Comparison of ENCODE assay signal across 21 cellular contexts in the genomic region with DNA sequence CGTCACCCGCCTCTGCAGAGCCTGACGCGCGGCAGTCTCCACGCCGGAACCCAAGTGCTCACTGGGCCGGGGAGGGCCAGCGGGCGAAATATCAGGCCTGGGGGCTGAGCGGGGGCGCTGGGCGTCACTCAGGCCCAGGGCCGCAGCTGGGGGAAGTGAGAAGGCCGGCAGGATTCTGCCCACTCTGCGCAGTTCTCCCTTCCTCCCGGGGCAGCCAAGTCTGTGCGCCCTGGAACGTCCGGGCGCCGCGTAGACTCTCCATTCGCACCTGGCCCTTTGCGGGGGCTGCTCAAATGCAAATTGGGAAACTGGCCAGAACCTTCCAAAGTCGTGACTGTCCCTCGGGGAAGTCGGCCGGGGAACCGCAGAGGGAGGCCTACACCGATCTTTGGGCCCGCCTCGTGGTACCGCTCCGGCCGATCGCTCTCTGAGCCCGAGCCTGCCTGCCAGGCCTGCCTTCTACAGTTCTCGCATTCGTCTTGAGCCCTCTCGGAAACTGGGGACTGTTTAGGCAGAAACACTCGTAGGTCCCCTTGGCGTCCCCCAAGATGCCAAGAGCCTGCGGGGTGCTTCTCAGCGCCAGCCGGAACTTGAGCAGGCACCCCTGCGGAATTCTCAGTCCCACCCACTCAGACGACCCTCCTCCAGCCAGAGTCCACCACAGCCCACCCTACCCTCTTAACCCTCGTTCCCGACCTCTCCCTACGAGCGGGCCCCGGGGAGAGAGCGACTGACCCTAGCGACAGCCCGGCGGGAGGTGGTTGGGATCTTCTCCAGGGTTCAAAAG. TPM values are rescaled to one million over a fixed set of nuclear protein-coding genes. Genes with fewer than 3 reads are reported as not detected.
DNase-seq lines count a peak whose midpoint lies in the region; ATAC-seq, FAIRE-seq and TF ChIP-seq lines count a peak whose summit lies in the region.
"Had no signal": no experiment of that assay in that cellular context is flagged by ENCODE, and none has a peak within 500 bp of the region (broad histone marks: within the 10 kb centered on the region; RNA-seq: fewer than 3 reads in every experiment).

No MANE protein-coding gene starts in this region.

- no peaks in the 10 kb centered on the region for H3K36me3 Mint-ChIP-seq in activated CD4-positive, alpha-beta T cell treated with anti-CD3 and anti-CD28 coated beads, Interleukin-2, amount 10 ng/mL, durations not matched to agents 7 days and 5 days (ENCODE audit: low read depth)
- no peaks in the 10 kb centered on the region for H3K36me3 Mint-ChIP-seq in activated CD4-positive, alpha-beta T cell treated with anti-CD3 and anti-CD28 coated beads for 36 hours (ENCODE audit: low read depth)
- no peaks in the 10 kb centered on the region for H3K36me3 Mint-ChIP-seq in astrocyte (ENCODE audit: low read depth, unreplicated experiment)
- H3K36me3 Mint-ChIP-seq: mesothelial cell of epicardium had no signal

- no peak overlapping the region for H3K4me3 ChIP-seq in astrocyte (ENCODE audit: insufficient read depth, low read depth, low read length)
- H3K4me3 ChIP-seq in iPS-11a (ENCODE audit: low read depth, low read length): peak overlapping the region; percentile 37
- peak overlapping the region in 3 of 4 donors; percentile 23 to 26 (median 25) for H3K4me3 ChIP-seq in gastrocnemius medialis
- H3K4me3 ChIP-seq: SK-N-MC, skin epidermis, upper lobe of right lung had no signal

- DNase-seq in activated CD4-positive, alpha-beta T cell treated with anti-CD3 and anti-CD28 coated beads, Interleukin-2, amount 10 ng/mL, durations not matched to agents 7 days and 5 days: no peak
- no peak for DNase-seq in activated CD4-positive, alpha-beta T cell treated with anti-CD3 and anti-CD28 coated beads for 36 hours
- DNase-seq in astrocyte (ENCODE audit: low read depth) (no peak), gastrocnemius medialis (no peak), posterior vena cava (ENCODE audit: low spot score) (no peak), T-helper 9 cell (no peak)
- DNase-seq: activated CD4-positive, alpha-beta T cell treated with anti-CD3 and anti-CD28 coated beads, Interleukin-2, amount 50 U/mL, for 1 hour; C1 segment of cervical spinal cord; foreskin fibroblast; IMR-90; NCI-H2081; PC-3; upper lobe of right lung had no signal

- H3K9ac ChIP-seq in astrocyte (ENCODE audit: low read length): no peak overlapping the region

- FAIRE-seq in astrocyte (lab: Jason Lieb, UNC): no peak
- FAIRE-seq: A204.1 had no signal

- no peak for ATAC-seq in activated CD4-positive, alpha-beta T cell treated with anti-CD3 and anti-CD28 coated beads for 36 hours
- ATAC-seq in gastrocnemius medialis (no peak), GM19452 (IDR thresholded peaks at IDR 0.05; ENCODE audit: unreplicated experiment) (no peak)
- ATAC-seq: PC-3, upper lobe of right lung had no signal

- H3K9me3 ChIP-seq in astrocyte (ENCODE audit: insufficient read depth, low read depth, low read length): peaks cover 8% of the 10 kb centered on the region
- no peaks in the 10 kb centered on the region for H3K9me3 ChIP-seq in gastrocnemius medialis
- H3K9me3 ChIP-seq: upper lobe of right lung had no signal

- in situ Hi-C loops in gastrocnemius medialis (cut with MboI; ENCODE audit: low sequenced_read_pairs in 4 of 4): no loop called here

- peak overlapping the region; percentile 54 for H3K27ac Mint-ChIP-seq in activated CD4-positive, alpha-beta T cell treated with anti-CD3 and anti-CD28 coated beads, Interleukin-2, amount 10 ng/mL, durations not matched to agents 7 days and 5 days
- H3K27ac Mint-ChIP-seq in activated CD4-positive, alpha-beta T cell treated with anti-CD3 and anti-CD28 coated beads for 36 hours: no peak overlapping the region
- H3K27ac Mint-ChIP-seq in astrocyte (ENCODE audit: unreplicated experiment): no peak overlapping the region
- H3K27ac Mint-ChIP-seq: mesothelial cell of epicardium had no signal

- H3K27me3 ChIP-seq in astrocyte (ENCODE audit: insufficient read depth, low read length): peaks cover 66% of the 10 kb centered on the region
- peaks cover 68 to 84% (median 78%) of the 10 kb centered on the region in 3 donors for H3K27me3 ChIP-seq in gastrocnemius medialis

- H3K36me3 ChIP-seq in astrocyte (ENCODE audit: insufficient read depth, low read length) (no peaks in the 10 kb centered on the region), gastrocnemius medialis (no peaks in the 10 kb centered on the region)
- H3K36me3 ChIP-seq: upper lobe of right lung had no signal

- peak overlapping the region; percentile 33 for H3K4me2 ChIP-seq in astrocyte (ENCODE audit: low read length)

- no peak for TF ChIP-seq CTCF in astrocyte (IDR thresholded peaks at IDR 0.05; ENCODE audit: insufficient read depth, low read depth, low read length)
- no peak for TF ChIP-seq CTCF in gastrocnemius medialis (IDR thresholded peaks at IDR 0.05 in 4 of 5, conservative IDR thresholded peaks at IDR 0.05 in 1 of 5)

- no peak overlapping the region for H3K4me3 Mint-ChIP-seq in activated CD4-positive, alpha-beta T cell treated with anti-CD3 and anti-CD28 coated beads, Interleukin-2, amount 10 ng/mL, durations not matched to agents 7 days and 5 days
- no peak overlapping the region for H3K4me3 Mint-ChIP-seq in activated CD4-positive, alpha-beta T cell treated with anti-CD3 and anti-CD28 coated beads for 36 hours
- peak overlapping the region; percentile 64 for H3K4me3 Mint-ChIP-seq in astrocyte (ENCODE audit: unreplicated experiment)
- H3K4me3 Mint-ChIP-seq: mesothelial cell of epicardium had no signal

- no peaks in the 10 kb centered on the region for H3K79me2 ChIP-seq in astrocyte (ENCODE audit: insufficient read depth, low read length)

- intact Hi-C loops in activated CD4-positive, alpha-beta T cell treated with anti-CD3 and anti-CD28 coated beads for 36 hours (cut with DNase I, micrococcal nuclease): loop anchor here in 1 of 2 experiments (2.0 kb wide), 1 partner anchor 437 kb away; a partner anchor contains a TSS
- intact Hi-C loops in gastrocnemius medialis (cut with DNase I; ENCODE audit: low total_unique reads) (no loop called here), posterior vena cava (cut with DNase I) (no loop called here)

- H3K27ac ChIP-seq in astrocyte (ENCODE audit: low read depth, low read length): no peak overlapping the region
- H3K27ac ChIP-seq in gastrocnemius medialis: no peak overlapping the region
- H3K27ac ChIP-seq: SK-N-MC, skin epidermis, upper lobe of right lung had no signal

- H3K4me1 Mint-ChIP-seq in activated CD4-positive, alpha-beta T cell treated with anti-CD3 and anti-CD28 coated beads, Interleukin-2, amount 10 ng/mL, durations not matched to agents 7 days and 5 days: peaks cover 3% of the 10 kb centered on the region
- H3K4me1 Mint-ChIP-seq in activated CD4-positive, alpha-beta T cell treated with anti-CD3 and anti-CD28 coated beads for 36 hours: peaks cover 7% of the 10 kb centered on the region
- peaks cover 5% of the 10 kb centered on the region for H3K4me1 Mint-ChIP-seq in astrocyte (ENCODE audit: low read depth, unreplicated experiment)
- H3K4me1 Mint-ChIP-seq: mesothelial cell of epicardium had no signal

- CTCF ChIA-PET in activated CD4-positive, alpha-beta T cell treated with anti-CD3 and anti-CD28 coated beads, Interleukin-2, amount 10 ng/mL, durations not matched to agents 7 days and 5 days (lab: Charles Lee): no interaction called here
- CTCF ChIA-PET in activated CD4-positive, alpha-beta T cell treated with anti-CD3 and anti-CD28 coated beads for 36 hours (lab: Charles Lee): interaction anchor here (0.5 to 1.1 kb wide), 2 partner anchors 11 to 15 kb away, joined by 3 read pairs; no protein-coding TSS in a partner anchor

- H4K20me1 ChIP-seq in astrocyte (ENCODE audit: insufficient read depth, low read length): no peaks in the 10 kb centered on the region

- no peak overlapping the region for H2AFZ ChIP-seq in astrocyte (ENCODE audit: low read depth, low read length)

- peaks cover 78% of the 10 kb centered on the region for H3K27me3 Mint-ChIP-seq in activated CD4-positive, alpha-beta T cell treated with anti-CD3 and anti-CD28 coated beads, Interleukin-2, amount 10 ng/mL, durations not matched to agents 7 days and 5 days
- H3K27me3 Mint-ChIP-seq in activated CD4-positive, alpha-beta T cell treated with anti-CD3 and anti-CD28 coated beads for 36 hours: peaks cover 72% of the 10 kb centered on the region
- peaks cover 81% of the 10 kb centered on the region for H3K27me3 Mint-ChIP-seq in astrocyte (ENCODE audit: low read depth, unreplicated experiment)

- POLR2A ChIA-PET in activated CD4-positive, alpha-beta T cell treated with anti-CD3 and anti-CD28 coated beads, Interleukin-2, amount 10 ng/mL, durations not matched to agents 7 days and 5 days (lab: Charles Lee): no interaction called here
- POLR2A ChIA-PET in activated CD4-positive, alpha-beta T cell treated with anti-CD3 and anti-CD28 coated beads for 36 hours (lab: Charles Lee): no interaction called here

- H3K4me1 ChIP-seq in astrocyte (ENCODE audit: insufficient read depth, low read length): no peaks in the 10 kb centered on the region
- H3K4me1 ChIP-seq in gastrocnemius medialis: no peaks in the 10 kb centered on the region
- H3K4me1 ChIP-seq: upper lobe of right lung had no signal

- no peak for TF ChIP-seq POLR2A in gastrocnemius medialis (IDR thresholded peaks at IDR 0.05)

- H3K9me3 Mint-ChIP-seq in activated CD4-positive, alpha-beta T cell treated with anti-CD3 and anti-CD28 coated beads, Interleukin-2, amount 10 ng/mL, durations not matched to agents 7 days and 5 days: peaks cover 2% of the 10 kb centered on the region
- H3K9me3 Mint-ChIP-seq in activated CD4-positive, alpha-beta T cell treated with anti-CD3 and anti-CD28 coated beads for 36 hours (ENCODE audit: low read depth): no peaks in the 10 kb centered on the region
- peaks cover 7% of the 10 kb centered on the region for H3K9me3 Mint-ChIP-seq in astrocyte (ENCODE audit: unreplicated experiment)

RNA-seq across cellular contexts. Expression of a gene that starts 2.1 kb away (rescaled TPM):
- not detected for total RNA-seq in activated CD4-positive, alpha-beta T cell treated with anti-CD3 and anti-CD28 coated beads, Interleukin-2, amount 10 ng/mL, durations not matched to agents 7 days and 5 days
- not detected for total RNA-seq in activated CD4-positive, alpha-beta T cell treated with anti-CD3 and anti-CD28 coated beads for 36 hours
- total RNA-seq in astrocyte (not detected in 2 replicates), gastrocnemius medialis (not detected), posterior vena cava (not detected)
- total RNA-seq: activated naive CD4-positive, alpha-beta T cell treated with anti-CD3 and anti-CD28 coated beads, Interleukin-2, amount 50 U/mL, for 72 hours; cardiac septum; IMR-90; mesothelial cell of epicardium; PC-3; upper lobe of right lung had no signal
